ENCODE assay signal across 24 cellular contexts in the genomic region with DNA sequence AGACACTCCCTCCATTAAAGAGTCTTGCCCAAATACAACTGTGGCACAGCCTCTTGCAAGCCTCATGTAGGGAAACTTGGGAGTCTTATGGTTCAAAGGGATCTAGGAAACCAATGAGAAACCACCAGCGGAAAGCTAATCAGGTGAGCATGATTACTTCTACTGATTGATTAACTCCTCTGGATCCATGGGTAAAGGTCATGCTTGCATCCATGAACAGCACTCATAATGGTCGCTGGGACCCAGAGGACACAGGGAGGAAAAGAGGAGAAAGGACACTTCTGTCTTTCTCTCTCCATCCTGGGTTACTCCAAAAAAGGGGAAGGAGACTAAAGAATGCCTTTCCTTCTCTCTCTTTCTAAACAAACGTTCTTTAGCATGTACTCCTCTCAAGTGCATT.
A peak's percentile ranks its signal among the peaks of the same experiment; 100 is the strongest.
DNase-seq lines count a peak whose midpoint lies in the region; ATAC-seq, FAIRE-seq and TF ChIP-seq lines count a peak whose summit lies in the region.
"Had no signal": no experiment of that assay in that cellular context is flagged by ENCODE, and none has a peak within 500 bp of the region (broad histone marks: within the 10 kb centered on the region; RNA-seq: fewer than 3 reads in every experiment).

No MANE protein-coding gene starts in this region.

- no peaks in the 10 kb centered on the region for H3K27me3 ChIP-seq in mammary epithelial cell (ENCODE audit: insufficient read depth, low read length)
- H3K27me3 ChIP-seq: esophagus muscularis mucosa had no signal

- peaks cover 38% of the 10 kb centered on the region for H3K9me3 ChIP-seq in mammary epithelial cell (replicated peaks; ENCODE audit: insufficient read depth, low read length)

- intact Hi-C loops in MCF 10A (cut with micrococcal nuclease), result no loop called here
- intact Hi-C loops in mammary epithelial cell (cut with micrococcal nuclease), result no loop called here

- CTCF ChIA-PET in MCF 10A (lab: Yijun Ruan, JAX) (interaction anchor here (0.6 kb wide), 1 partner anchor 13 kb away, joined by 3 read pairs; no protein-coding TSS in a partner anchor), mammary epithelial cell (lab: Charles Lee; ENCODE audit: low non-redundant PET) (no interaction called here)

- no peaks in the 10 kb centered on the region for H3K27me3 Mint-ChIP-seq in MCF 10A (ENCODE audit: insufficient read depth, unreplicated experiment)
- H3K27me3 Mint-ChIP-seq: CD4-positive, alpha-beta memory T cell; central memory CD8-positive, alpha-beta T cell had no signal

- dilution Hi-C loops in mammary epithelial cell (cut with HindIII; ENCODE audit: low sequenced_read_pairs), result no loop called here

- POLR2A ChIA-PET in MCF 10A (lab: Yijun Ruan, JAX), result no interaction called here

- H3K4me3 ChIP-seq in mammary epithelial cell (replicated peaks in 1 of 3; ENCODE audit: insufficient read depth in 1 of 3, low read depth in 2 of 3, low read length in 3 of 3), result no peak overlapping the region
- H3K4me3 ChIP-seq: esophagus muscularis mucosa, psoas muscle had no signal

- H3K36me3 Mint-ChIP-seq in MCF 10A (ENCODE audit: insufficient read depth, unreplicated experiment), result no peaks in the 10 kb centered on the region
- H3K36me3 Mint-ChIP-seq: CD4-positive, alpha-beta memory T cell had no signal

- H3K4me3 Mint-ChIP-seq in MCF 10A (ENCODE audit: unreplicated experiment), result no peak overlapping the region
- H3K4me3 Mint-ChIP-seq: activated naive CD4-positive, alpha-beta T cell treated with anti-CD3 and anti-CD28 coated beads for 36 hours; activated T-cell treated with anti-CD3 and anti-CD28 coated beads, Interleukin-2, amount 50 U/mL, for 4 hours; CD4-positive, alpha-beta memory T cell; central memory CD8-positive, alpha-beta T cell; HFFc6 had no signal

- no TSS peak for BruUV-seq in MCF 10A (replicated peaks; lab: Mats Ljungman, UMichigan)
- BruUV-seq in mammary epithelial cell (replicated peaks; lab: Mats Ljungman, UMichigan), result no TSS peak

- no peaks in the 10 kb centered on the region for H3K36me3 ChIP-seq in mammary epithelial cell (ENCODE audit: insufficient read depth, low read length)
- H3K36me3 ChIP-seq: esophagus muscularis mucosa had no signal

- peaks cover 36% of the 10 kb centered on the region for H3K9me3 Mint-ChIP-seq in MCF 10A (ENCODE audit: unreplicated experiment)

- ATAC-seq in GM21360 (IDR thresholded peaks at IDR 0.05; ENCODE audit: unreplicated experiment) (no peak), HG03039 (IDR thresholded peaks at IDR 0.05; ENCODE audit: unreplicated experiment) (no peak)
- ATAC-seq: activated T-cell treated with anti-CD3 and anti-CD28 coated beads, Interleukin-2, amount 50 U/mL, for 4 hours; psoas muscle had no signal

- TF ChIP-seq CTCF in MCF 10A (IDR thresholded peaks at IDR 0.05; ENCODE audit: unreplicated experiment) (no peak), mammary epithelial cell (conservative IDR thresholded peaks at IDR 0.05 in 1 of 2, IDR thresholded peaks at IDR 0.05 in 1 of 2; ENCODE audit: extremely low read depth in 1 of 2, insufficient read depth in 1 of 2, low read depth in 1 of 2, low read length in 2 of 2) (no peak)

- H4K20me1 ChIP-seq in mammary epithelial cell (ENCODE audit: insufficient read depth, low read length), result no peaks in the 10 kb centered on the region

- DNase-seq in MCF 10A (ENCODE audit: unreplicated experiment) (peak; percentile 30), mammary epithelial cell (no peak), NCI-H2171 treated with DMSO at 0.1 percent for 48 hours (lab: John Stamatoyannopoulos, UW) (peak; percentile 9), fibroblast of gingiva (ENCODE audit: low read depth) (peak; percentile 13), AG08396 (ENCODE audit: low spot score) (no peak), urothelium cell line (ENCODE audit: low spot score) (no peak)
- DNase-seq: activated CD4-positive, CD25-positive, alpha-beta regulatory T cell treated with anti-CD3 and anti-CD28 coated beads, Interleukin-2, amount 50 U/mL, for 72 hours; activated CD8-positive, alpha-beta memory T cell treated with anti-CD3 and anti-CD28 coated beads for 24 hours; activated naive CD4-positive, alpha-beta T cell treated with anti-CD3 and anti-CD28 coated beads for 36 hours; activated T-cell treated with anti-CD3 and anti-CD28 coated beads, Interleukin-2, amount 50 U/mL, for 4 hours; CD4-positive, alpha-beta memory T cell; HFFc6; NCI-H1930; NCI-H510A; psoas muscle; Right ventricle myocardium superior; small intestine; stimulated activated CD4-positive, alpha-beta T cell treated with anti-CD3 and anti-CD28 coated beads, Interleukin-2, amount 100 ng/mL, for 48 hours; stimulated activated naive CD4-positive, alpha-beta T cell treated with Interleukin-2 at 50 U/mL for 16 hours had no signal

- no peak overlapping the region for H3K4me2 ChIP-seq in mammary epithelial cell (ENCODE audit: insufficient read depth, low read depth, low read length)

- H3K9ac ChIP-seq in mammary epithelial cell (ENCODE audit: insufficient read depth, low read length), result no peak overlapping the region

- H3K27ac Mint-ChIP-seq in MCF 10A (ENCODE audit: low read depth, unreplicated experiment), result no peak overlapping the region
- H3K27ac Mint-ChIP-seq: activated naive CD4-positive, alpha-beta T cell treated with anti-CD3 and anti-CD28 coated beads for 36 hours; CD4-positive, alpha-beta memory T cell; HFFc6 had no signal

- no peaks in the 10 kb centered on the region for H3K4me1 Mint-ChIP-seq in MCF 10A (ENCODE audit: insufficient read depth, unreplicated experiment)
- H3K4me1 Mint-ChIP-seq: CD4-positive, alpha-beta memory T cell; central memory CD8-positive, alpha-beta T cell had no signal

- H3K4me1 ChIP-seq in mammary epithelial cell (ENCODE audit: insufficient read depth, low read length), result no peaks in the 10 kb centered on the region
- H3K4me1 ChIP-seq: esophagus muscularis mucosa, psoas muscle had no signal

- no peak overlapping the region for H3K27ac ChIP-seq in mammary epithelial cell (ENCODE audit: insufficient read depth, low read depth, low read length)
- H3K27ac ChIP-seq: esophagus muscularis mucosa, psoas muscle had no signal

- in situ Hi-C loops in mammary epithelial cell (cut with MboI; ENCODE audit: low sequenced_read_pairs in 2 of 2), result no loop called here

- WGBS in mammary epithelial cell (ENCODE audit: low coverage, missing lambda C conversion rate), result 38% methylated on average over 3 of the region's 3 CpGs

- H3K79me2 ChIP-seq in mammary epithelial cell (ENCODE audit: insufficient read depth, low read length), result no peaks in the 10 kb centered on the region

- FAIRE-seq in urothelium cell line (lab: Jason Lieb, UNC), result no peak
- FAIRE-seq: islet of Langerhans, small intestine had no signal

- H2AFZ ChIP-seq in mammary epithelial cell (ENCODE audit: low read depth, low read length), result no peak overlapping the region

Comparison
In these comparisons a context has a peak if more than half of its experiments do, and no peak if none do; other contexts are left out.
1. DNase-seq: peak in MCF 10A (single experiment), NCI-H2171 treated with DMSO at 0.1 percent for 48 hours (single experiment) and fibroblast of gingiva (single experiment); none in mammary epithelial cell (single experiment), AG08396 (single experiment) and urothelium cell line (single experiment).